ENCODE assay signal across 27 cellular contexts in the genomic region with DNA sequence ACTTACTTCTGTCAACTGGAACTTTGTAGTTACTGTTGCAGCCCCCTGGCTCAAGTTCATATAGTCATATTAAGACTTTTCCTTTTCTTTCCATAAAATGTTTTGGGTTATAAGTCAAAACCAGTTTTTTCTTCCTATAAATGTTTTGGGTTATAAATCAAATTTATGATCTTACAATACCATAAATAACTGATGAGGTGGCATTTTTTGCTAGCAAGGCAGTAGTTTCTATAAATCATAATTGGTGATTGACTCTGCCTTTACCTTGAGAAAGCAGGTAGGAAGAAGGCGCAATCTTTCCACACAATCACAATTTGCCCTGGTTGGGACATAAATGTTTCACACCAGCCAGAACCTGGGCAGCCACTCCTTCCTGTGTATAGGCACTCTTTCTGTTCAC. TPM values are rescaled to one million over a fixed set of nuclear protein-coding genes. Genes with fewer than 3 reads are reported as not detected.
"Had no signal": no experiment of that assay in that cellular context is flagged by ENCODE, and none has a peak within 500 bp of the region (broad histone marks: within the 10 kb centered on the region; RNA-seq: fewer than 3 reads in every experiment).

No MANE protein-coding gene starts in this region.

- H3K27ac ChIP-seq: HL-60, KMS-11, RWPE1 had no signal

- H3K9me3 ChIP-seq: SK-N-SH had no signal

- H3K4me2 ChIP-seq: KMS-11, SK-N-SH had no signal

- DNase-seq: Kasumi-1, MM.1S, NCI-H1092 treated with DMSO at 0.1 percent for 48 hours, NCI-H1436, NCI-H187, NCI-H2029, NCI-H2081 treated with DMSO at 0.1 percent for 48 hours, NCI-H2171, NCI-H226, NCI-H446, NCI-H510A, NCI-H524 treated with DMSO at 0.1 percent for 48 hours, NCI-H69, NCI-H774, PC-3, SHP77, SK-N-SH, SW 1271, T-cell had no signal

- H3K9ac ChIP-seq: KMS-11, SK-N-SH had no signal

- FAIRE-seq: HTR-8/SVneo had no signal

- ATAC-seq: Panc1, PC-3, T-cell had no signal

RNA-seq across cellular contexts. Expression of a gene that starts 5.1 kb away (rescaled TPM):
- total RNA-seq: M059J, OCI-LY7, PC-3, SK-MEL-5, T-cell had no signal
- polyA plus RNA-seq: SK-N-SH had no signal
